In the genomic region with DNA sequence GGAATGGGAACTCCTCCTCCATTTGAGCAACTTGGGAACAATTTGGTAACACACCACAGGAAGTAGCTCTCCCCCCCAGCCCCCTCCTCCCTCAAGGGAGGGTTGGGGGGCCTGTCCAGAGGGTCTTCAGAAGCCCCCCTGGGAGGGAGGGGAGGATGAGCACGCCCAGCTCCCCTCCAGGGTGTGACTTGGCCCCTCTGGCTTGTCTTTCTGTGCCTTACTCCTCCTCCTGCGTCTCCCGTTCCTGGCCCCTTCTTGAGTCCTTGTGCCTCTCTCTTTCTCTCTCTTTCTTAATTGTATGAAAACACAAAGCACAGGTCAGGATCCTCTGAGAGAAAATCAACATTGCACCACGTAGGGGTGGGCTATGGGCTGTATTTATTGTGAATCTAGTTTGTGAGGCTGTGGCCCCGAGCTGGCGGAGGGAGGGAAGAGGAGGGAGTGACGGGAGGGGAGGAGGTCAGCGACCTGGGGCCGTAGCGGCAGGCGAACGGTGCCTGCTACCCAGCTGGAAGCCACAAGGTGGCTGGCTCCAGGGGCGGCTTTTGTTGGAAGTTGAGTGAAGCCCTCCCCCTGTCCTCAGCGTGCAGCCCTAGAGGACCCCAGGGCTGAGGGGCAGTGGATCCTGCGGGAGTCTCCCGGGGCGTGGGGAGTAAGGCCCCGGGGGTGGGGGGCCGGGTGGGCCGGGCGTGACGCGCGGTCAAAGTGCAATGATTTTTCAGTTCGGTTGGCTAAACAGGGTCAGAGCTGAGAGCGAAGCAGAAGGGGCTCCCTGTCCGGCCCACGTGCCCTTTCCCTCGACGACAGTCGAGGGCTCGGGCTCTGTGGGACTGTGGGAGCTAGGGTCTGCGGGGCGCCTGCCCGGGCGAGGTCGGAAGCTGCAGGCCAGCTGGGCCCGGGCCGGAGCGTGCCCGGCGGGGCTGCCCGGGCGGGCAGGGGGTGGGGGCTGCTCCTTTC, we compare ENCODE assay signal across 8 cellular contexts. TPM values are rescaled to one million over a fixed set of nuclear protein-coding genes. Genes with fewer than 3 reads are reported as not detected.
A peak's percentile ranks its signal among the peaks of the same experiment; 100 is the strongest.
DNase-seq lines count a peak whose midpoint lies in the region; ATAC-seq, FAIRE-seq and TF ChIP-seq lines count a peak whose summit lies in the region.

No MANE protein-coding gene starts in this region.

- H3K27ac ChIP-seq in OCI-LY3 (ENCODE audit: low read length): peak overlapping the region; percentile 5; the same call in 1 of the 2 replicates

- no peak for FAIRE-seq in frontal cortex (lab: Jason Lieb, UNC)

- peaks cover 5% of the 10 kb centered on the region; the same call in 1 of the 2 replicates for H4K20me1 ChIP-seq in OCI-LY3 (ENCODE audit: insufficient read depth, low read length)

- peak; percentile 28 for TF ChIP-seq POLR2A in GM19193 (IDR thresholded peaks at IDR 0.05; ENCODE audit: extremely low read depth, insufficient read depth, insufficient read length)

- peak overlapping the region; percentile 51 for H3K9ac ChIP-seq in OCI-LY3 (ENCODE audit: low read length)

- no peaks in the 10 kb centered on the region for H3K9me3 ChIP-seq in OCI-LY3 (ENCODE audit: insufficient read depth, low read length)

- peak overlapping the region; percentile 89 for H3K4me2 ChIP-seq in OCI-LY3 (ENCODE audit: low read length)

- no peak overlapping the region for H3K27ac Mint-ChIP-seq in effector memory CD8-positive, alpha-beta T cell

- peaks cover 29 to 33% of the 10 kb centered on the region in 2 donors for H3K4me1 Mint-ChIP-seq in effector memory CD8-positive, alpha-beta T cell (ENCODE audit: low read depth in 2 of 2)

- peaks cover 36% of the 10 kb centered on the region for H3K36me3 Mint-ChIP-seq in effector memory CD8-positive, alpha-beta T cell (ENCODE audit: insufficient read depth)

- H3K4me3 ChIP-seq in OCI-LY3 (ENCODE audit: low read length) (peak overlapping the region; percentile 69), foreskin fibroblast (ENCODE audit: low read depth in 1 of 2, low read length in 2 of 2) (no peak overlapping the region)

- H2AFZ ChIP-seq in OCI-LY3 (ENCODE audit: low read depth, low read length): no peak overlapping the region

- no peak for ATAC-seq in effector memory CD8-positive, alpha-beta T cell (replicated peaks)
- ATAC-seq in GM19035 (IDR thresholded peaks at IDR 0.05; ENCODE audit: unreplicated experiment): no peak

- peak overlapping the region; percentile 41 to 68 for H3K4me3 Mint-ChIP-seq in effector memory CD8-positive, alpha-beta T cell

- H3K4me1 ChIP-seq in OCI-LY3 (ENCODE audit: low read length): peaks cover 39% of the 10 kb centered on the region

- peaks cover 20% of the 10 kb centered on the region for H3K36me3 ChIP-seq in OCI-LY3 (replicated peaks; ENCODE audit: low read depth, low read length)

- peaks cover 15 to 37% of the 10 kb centered on the region in 2 donors for H3K27me3 Mint-ChIP-seq in effector memory CD8-positive, alpha-beta T cell

- H3K9me3 Mint-ChIP-seq in effector memory CD8-positive, alpha-beta T cell: no peaks in the 10 kb centered on the region

- DNase-seq in effector memory CD8-positive, alpha-beta T cell: no peak
- peak; percentile 28 for DNase-seq in pons (ENCODE audit: low spot score)
- DNase-seq in LoVo (ENCODE audit: low spot score): no peak
- DNase-seq in frontal cortex (ENCODE audit: low spot score in 2 of 2): no peak
- no peak for DNase-seq in foreskin fibroblast

- peak; percentile 8; the same call in 1 of the 2 replicates for TF ChIP-seq CTCF in OCI-LY3 (IDR thresholded peaks at IDR 0.05; ENCODE audit: low read depth, low read length)
- no peak for TF ChIP-seq CTCF in foreskin fibroblast (IDR thresholded peaks at IDR 0.05; ENCODE audit: low read depth, low read length)

- H3K79me2 ChIP-seq in OCI-LY3 (ENCODE audit: low read length): peaks cover under 1% of the 10 kb centered on the region

- no peaks in the 10 kb centered on the region for H3K27me3 ChIP-seq in OCI-LY3 (ENCODE audit: low read depth, low read length)

RNA-seq across cellular contexts. Expression of a gene that starts 6.4 kb away (rescaled TPM):
- total RNA-seq in frontal cortex: 2.9 TPM

RNA-seq across cellular contexts. Expression of a gene that starts 20.3 kb away (rescaled TPM):
- 17.9 TPM for total RNA-seq in frontal cortex

RNA-seq across cellular contexts. Expression of a gene that starts 21.9 kb away (rescaled TPM):
- 16.3 TPM for total RNA-seq in frontal cortex

RNA-seq across cellular contexts. Expression of a gene that starts 54.0 kb away (rescaled TPM):
- 18.3 TPM for total RNA-seq in frontal cortex

RNA-seq across cellular contexts. Expression of a gene that starts 54.0 kb away (rescaled TPM):
- 9.0 TPM for total RNA-seq in frontal cortex
